Comparison of ENCODE assay signal across 8 cellular contexts in genomic region chr12:96398422-96399080, GRCh38. TPM values are rescaled to one million over a fixed set of nuclear protein-coding genes. Genes with fewer than 3 reads are reported as not detected.
DNase-seq lines count a peak whose midpoint lies in the region; ATAC-seq and TF ChIP-seq lines count a peak whose summit lies in the region.

No MANE protein-coding gene starts in this region.

- H3K27ac ChIP-seq in colonic mucosa = peak overlapping the region; percentile 100

- H3K4me1 ChIP-seq in colonic mucosa = no peaks in the 10 kb centered on the region

- no peaks in the 10 kb centered on the region for H3K9me3 ChIP-seq in colonic mucosa

- H3K4me3 ChIP-seq in GM06990 (replicated peaks; ENCODE audit: low read depth, low read length) (peak overlapping the region; percentile 84), LNCaP clone FGC (ENCODE audit: low read depth, low read length) (peak overlapping the region; percentile 61), colonic mucosa (peak overlapping the region; percentile 92)

- H3K27me3 ChIP-seq in GM06990 (replicated peaks; ENCODE audit: control insufficient read depth, insufficient read depth, low read length) (no peaks in the 10 kb centered on the region), colonic mucosa (no peaks in the 10 kb centered on the region)

- no peak for DNase-seq in GM06990 (ENCODE audit: extremely low read depth, insufficient read length)
- DNase-seq in LNCaP clone FGC (ENCODE audit: low read depth) = no peak
- DNase-seq in colonic mucosa = no peak
- DNase-seq in midbrain (lab: John Stamatoyannopoulos, UW) = peak; percentile 83
- no peak for DNase-seq in DMS114 treated with DMSO at 0.1 percent for 48 hours (lab: John Stamatoyannopoulos, UW; ENCODE audit: unreplicated experiment)
- DNase-seq in stimulated activated CD4-positive, alpha-beta T cell treated with anti-CD3 and anti-CD28 coated beads, Interleukin-1b, Interleukin-23, amount 100 ng/mL, for 48 hours = no peak
- DNase-seq in activated gamma-delta T cell (lab: John Stamatoyannopoulos, UW) = no peak

- H3K9ac ChIP-seq in colonic mucosa (ENCODE audit: low read depth in 2 of 2, low read length in 2 of 2) = peak overlapping the region; percentile 82 to 95

- intact Hi-C loops in colonic mucosa (cut with DNase I) = loop anchor here (10.0 kb wide), 2 partner anchors 54 to 94 kb away; no protein-coding TSS in a partner anchor

- no peak for TF ChIP-seq CTCF in GM06990 (IDR thresholded peaks at IDR 0.05; ENCODE audit: insufficient read depth, low read length, poor library complexity, severe bottlenecking)
- no peak for TF ChIP-seq CTCF in LNCaP clone FGC (IDR thresholded peaks at IDR 0.05; ENCODE audit: control insufficient read depth, extremely low read depth, insufficient read depth)
- no peak for TF ChIP-seq CTCF in colonic mucosa (IDR thresholded peaks at IDR 0.05)

- ATAC-seq in GM18909 (IDR thresholded peaks at IDR 0.05; ENCODE audit: poor library complexity, unreplicated experiment) = no peak

- no peaks in the 10 kb centered on the region for H3K36me3 ChIP-seq in GM06990 (ENCODE audit: control insufficient read depth, insufficient read depth, low read length)
- no peaks in the 10 kb centered on the region for H3K36me3 ChIP-seq in colonic mucosa

RNA-seq across cellular contexts. Expression of gene CDK17, which starts 1.7 kb away (rescaled TPM):
- 10 to 100 TPM; 13.2 to 23.4 TPM for total RNA-seq in colonic mucosa
